In genomic region chr1:214261206-214262123, GRCh38 we compare ENCODE assay signal across 1 cellular context.
TF ChIP-seq lines count a peak whose summit lies in the region.

No MANE protein-coding gene starts in this region.

TF ChIP-seq in K562, 482 proteins besides CTCF, POLR2A, EP300 and RAD21 (continued from another document and continues in another):
- TF ChIP-seq HES1 (IDR thresholded peaks at IDR 0.05; ENCODE audit: low read depth), result no peak
- TF ChIP-seq, protein P1, sequence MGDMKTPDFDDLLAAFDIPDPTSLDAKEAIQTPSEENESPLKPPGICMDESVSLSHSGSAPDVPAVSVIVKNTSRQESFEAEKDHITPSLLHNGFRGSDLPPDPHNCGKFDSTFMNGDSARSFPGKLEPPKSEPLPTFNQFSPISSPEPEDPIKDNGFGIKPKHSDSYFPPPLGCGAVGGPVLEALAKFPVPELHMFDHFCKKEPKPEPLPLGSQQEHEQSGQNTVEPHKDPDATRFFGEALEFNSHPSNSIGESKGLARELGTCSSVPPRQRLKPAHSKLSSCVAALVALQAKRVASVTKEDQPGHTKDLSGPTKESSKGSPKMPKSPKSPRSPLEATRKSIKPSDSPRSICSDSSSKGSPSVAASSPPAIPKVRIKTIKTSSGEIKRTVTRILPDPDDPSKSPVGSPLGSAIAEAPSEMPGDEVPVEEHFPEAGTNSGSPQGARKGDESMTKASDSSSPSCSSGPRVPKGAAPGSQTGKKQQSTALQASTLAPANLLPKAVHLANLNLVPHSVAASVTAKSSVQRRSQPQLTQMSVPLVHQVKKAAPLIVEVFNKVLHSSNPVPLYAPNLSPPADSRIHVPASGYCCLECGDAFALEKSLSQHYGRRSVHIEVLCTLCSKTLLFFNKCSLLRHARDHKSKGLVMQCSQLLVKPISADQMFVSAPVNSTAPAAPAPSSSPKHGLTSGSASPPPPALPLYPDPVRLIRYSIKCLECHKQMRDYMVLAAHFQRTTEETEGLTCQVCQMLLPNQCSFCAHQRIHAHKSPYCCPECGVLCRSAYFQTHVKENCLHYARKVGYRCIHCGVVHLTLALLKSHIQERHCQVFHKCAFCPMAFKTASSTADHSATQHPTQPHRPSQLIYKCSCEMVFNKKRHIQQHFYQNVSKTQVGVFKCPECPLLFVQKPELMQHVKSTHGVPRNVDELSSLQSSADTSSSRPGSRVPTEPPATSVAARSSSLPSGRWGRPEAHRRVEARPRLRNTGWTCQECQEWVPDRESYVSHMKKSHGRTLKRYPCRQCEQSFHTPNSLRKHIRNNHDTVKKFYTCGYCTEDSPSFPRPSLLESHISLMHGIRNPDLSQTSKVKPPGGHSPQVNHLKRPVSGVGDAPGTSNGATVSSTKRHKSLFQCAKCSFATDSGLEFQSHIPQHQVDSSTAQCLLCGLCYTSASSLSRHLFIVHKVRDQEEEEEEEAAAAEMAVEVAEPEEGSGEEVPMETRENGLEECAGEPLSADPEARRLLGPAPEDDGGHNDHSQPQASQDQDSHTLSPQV (IDR thresholded peaks at IDR 0.05), result no peak
- no peak for TF ChIP-seq NCOA1 (IDR thresholded peaks at IDR 0.05; ENCODE audit: low read depth)
- peak in 1 of 2 experiments; percentile 51; a peak in 1 of 4 replicates for TF ChIP-seq RCOR1 (IDR thresholded peaks at IDR 0.05; ENCODE audit: borderline replicate concordance in 1 of 2, low read depth in 2 of 2, low read length in 2 of 2)
- TF ChIP-seq U2AF1 (optimal IDR thresholded peaks at IDR 0.05; ENCODE audit: low read depth, low read length), result no peak
- TF ChIP-seq TARDBP (IDR thresholded peaks at IDR 0.05), result 0 out of 2 replicates have a peak, but pooled peaks have one; percentile 60
- TF ChIP-seq SREBF1 (IDR thresholded peaks at IDR 0.05; ENCODE audit: borderline replicate concordance, low read depth, low read length), result no peak
- TF ChIP-seq TSHZ1 (CRISPR knock-in tag; IDR thresholded peaks at IDR 0.05), result no peak
- TF ChIP-seq ZNF584 (CRISPR knock-in tag; IDR thresholded peaks at IDR 0.05; ENCODE audit: low read depth), result peak; percentile 65; the same call in 1 of the 2 replicates
- TF ChIP-seq SMC3 (conservative IDR thresholded peaks at IDR 0.05; ENCODE audit: insufficient read depth, low read depth, low read length), result peak; percentile 86
- TF ChIP-seq CTBP1 (IDR thresholded peaks at IDR 0.05; ENCODE audit: borderline replicate concordance), result peak; percentile 45; the same call in 1 of the 2 replicates
- peak; percentile 64 for TF ChIP-seq ATF4 (CRISPR knock-in tag; IDR thresholded peaks at IDR 0.05)
- TF ChIP-seq ZZZ3 (IDR thresholded peaks at IDR 0.05), result no peak
- TF ChIP-seq TBP (optimal IDR thresholded peaks at IDR 0.05; ENCODE audit: low read depth, low read length), result no peak
- TF ChIP-seq MAZ (CRISPR knock-in tag; conservative IDR thresholded peaks at IDR 0.05 in 1 of 2, IDR thresholded peaks at IDR 0.05 in 1 of 2), result peak in 1 of 2 experiments; percentile 39; a peak in 1 of 4 replicates
- TF ChIP-seq NFIC (IDR thresholded peaks at IDR 0.05), result 0 out of 2 replicates have a peak, but pooled peaks have one; percentile 7
- TF ChIP-seq TGIF2 (CRISPR knock-in tag; IDR thresholded peaks at IDR 0.05), result no peak
- peak; percentile 60 for TF ChIP-seq MEIS2 (IDR thresholded peaks at IDR 0.05; ENCODE audit: partially characterized antibody)
- TF ChIP-seq DEAF1 (CRISPR knock-in tag; IDR thresholded peaks at IDR 0.05), result peak; percentile 73
- peak; percentile 31; the same call in 1 of the 2 replicates for TF ChIP-seq PBX2 (CRISPR knock-in tag; IDR thresholded peaks at IDR 0.05; ENCODE audit: low read depth)
- TF ChIP-seq PBX2 (tag; conservative IDR thresholded peaks at IDR 0.05; ENCODE audit: low read depth), result peak; percentile 53; the same call in 1 of the 2 replicates
- TF ChIP-seq, protein P2, sequence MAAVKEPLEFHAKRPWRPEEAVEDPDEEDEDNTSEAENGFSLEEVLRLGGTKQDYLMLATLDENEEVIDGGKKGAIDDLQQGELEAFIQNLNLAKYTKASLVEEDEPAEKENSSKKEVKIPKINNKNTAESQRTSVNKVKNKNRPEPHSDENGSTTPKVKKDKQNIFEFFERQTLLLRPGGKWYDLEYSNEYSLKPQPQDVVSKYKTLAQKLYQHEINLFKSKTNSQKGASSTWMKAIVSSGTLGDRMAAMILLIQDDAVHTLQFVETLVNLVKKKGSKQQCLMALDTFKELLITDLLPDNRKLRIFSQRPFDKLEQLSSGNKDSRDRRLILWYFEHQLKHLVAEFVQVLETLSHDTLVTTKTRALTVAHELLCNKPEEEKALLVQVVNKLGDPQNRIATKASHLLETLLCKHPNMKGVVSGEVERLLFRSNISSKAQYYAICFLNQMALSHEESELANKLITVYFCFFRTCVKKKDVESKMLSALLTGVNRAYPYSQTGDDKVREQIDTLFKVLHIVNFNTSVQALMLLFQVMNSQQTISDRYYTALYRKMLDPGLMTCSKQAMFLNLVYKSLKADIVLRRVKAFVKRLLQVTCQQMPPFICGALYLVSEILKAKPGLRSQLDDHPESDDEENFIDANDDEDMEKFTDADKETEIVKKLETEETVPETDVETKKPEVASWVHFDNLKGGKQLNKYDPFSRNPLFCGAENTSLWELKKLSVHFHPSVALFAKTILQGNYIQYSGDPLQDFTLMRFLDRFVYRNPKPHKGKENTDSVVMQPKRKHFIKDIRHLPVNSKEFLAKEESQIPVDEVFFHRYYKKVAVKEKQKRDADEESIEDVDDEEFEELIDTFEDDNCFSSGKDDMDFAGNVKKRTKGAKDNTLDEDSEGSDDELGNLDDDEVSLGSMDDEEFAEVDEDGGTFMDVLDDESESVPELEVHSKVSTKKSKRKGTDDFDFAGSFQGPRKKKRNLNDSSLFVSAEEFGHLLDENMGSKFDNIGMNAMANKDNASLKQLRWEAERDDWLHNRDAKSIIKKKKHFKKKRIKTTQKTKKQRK (IDR thresholded peaks at IDR 0.05; ENCODE audit: borderline replicate concordance, low read depth, low read length), result no peak
- no peak for TF ChIP-seq SAFB2 (IDR thresholded peaks at IDR 0.05; ENCODE audit: borderline replicate concordance, low read depth, low read length, severe bottlenecking)
- TF ChIP-seq CBX3 (IDR thresholded peaks at IDR 0.05; ENCODE audit: borderline replicate concordance in 1 of 2, low read length in 2 of 2), result 0 out of 3 replicates have a peak, but pooled peaks of 1 of the 2 experiments have one; percentile 34
- peak; percentile 88 for TF ChIP-seq CEBPB (tag; IDR thresholded peaks at IDR 0.05)
- no peak for TF ChIP-seq ZNF655 (CRISPR knock-in tag; IDR thresholded peaks at IDR 0.05)
- TF ChIP-seq RBM22 (IDR thresholded peaks at IDR 0.05; ENCODE audit: low read depth, low read length, poor library complexity, severe bottlenecking), result no peak
- peak; percentile 57; the same call in 1 of the 2 replicates for TF ChIP-seq XRCC5 (IDR thresholded peaks at IDR 0.05; ENCODE audit: low read depth, low read length)
- peak; percentile 64; the same call in 1 of the 2 replicates for TF ChIP-seq ZSCAN32 (CRISPR knock-in tag; IDR thresholded peaks at IDR 0.05)
- TF ChIP-seq NCOA2 (IDR thresholded peaks at IDR 0.05; ENCODE audit: partially characterized antibody in 2 of 2), result no peak
- TF ChIP-seq ZBED1 (IDR thresholded peaks at IDR 0.05), result no peak
- 0 out of 2 replicates have a peak, but pooled peaks have one; percentile 31 for TF ChIP-seq SMARCA4 (IDR thresholded peaks at IDR 0.05)
- TF ChIP-seq FOXK1 (CRISPR knock-in tag; IDR thresholded peaks at IDR 0.05; ENCODE audit: borderline replicate concordance), result no peak
- peak in 1 of 2 experiments; percentile 22; a peak in 2 of 4 replicates for TF ChIP-seq TRIM24 (IDR thresholded peaks at IDR 0.05)
- no peak for TF ChIP-seq KDM1A (IDR thresholded peaks at IDR 0.05)
- no peak for TF ChIP-seq ZNF717 (CRISPR knock-in tag; IDR thresholded peaks at IDR 0.05)
- TF ChIP-seq ATF7 (IDR thresholded peaks at IDR 0.05), result 0 out of 2 replicates have a peak, but pooled peaks have one; percentile 10
- peak; percentile 46; the same call in 1 of the 2 replicates for TF ChIP-seq CC2D1A (IDR thresholded peaks at IDR 0.05)
- no peak for TF ChIP-seq UBTF (IDR thresholded peaks at IDR 0.05; ENCODE audit: borderline replicate concordance in 1 of 2, low read depth in 2 of 2, low read length in 2 of 2)
